Comparison of ENCODE assay signal across 32 cellular contexts in genomic region chr17:79395046-79395445, GRCh38.
"Had no signal": no experiment of that assay in that cellular context is flagged by ENCODE, and none has a peak within 500 bp of the region (broad histone marks: within the 10 kb centered on the region; RNA-seq: fewer than 3 reads in every experiment).

No MANE protein-coding gene starts in this region.

- H3K4me2 ChIP-seq: KMS-11 had no signal

- H3K9ac ChIP-seq: KMS-11 had no signal

- H3K36me3 ChIP-seq: brain microvascular endothelial cell had no signal

- H3K27ac ChIP-seq: brain microvascular endothelial cell, KMS-11, VCaP had no signal

- DNase-seq: activated B cell treated with CpG ODN at 0.5 μM for 24 hours; activated CD4-positive, alpha-beta memory T cell treated with anti-CD3 and anti-CD28 coated beads, Interleukin-2, amount 10 ng/mL, durations not matched to agents 7 days and 5 days; activated CD4-positive, alpha-beta T cell treated with anti-CD3 and anti-CD28 coated beads for 4 hours; activated CD4-positive, CD25-positive, alpha-beta regulatory T cell treated with anti-CD3 and anti-CD28 coated beads, Interleukin-2, amount 50 U/mL, for 72 hours; activated CD8-positive, alpha-beta memory T cell treated with anti-CD3 and anti-CD28 coated beads for 24 hours; activated CD8-positive, alpha-beta memory T cell treated with anti-CD3 and anti-CD28 coated beads, Interleukin-2, amount 10 ng/mL, durations not matched to agents 7 days and 5 days; activated CD8-positive, alpha-beta memory T cell treated with anti-CD3 and anti-CD28 coated beads, Interleukin-2, amount 50 U/mL, for 48 hours; activated effector memory CD4-positive, alpha-beta T cell treated with Interleukin-2 at 50 U/mL for 16 hours; activated naive CD4-positive, alpha-beta T cell treated with anti-CD3 and anti-CD28 coated beads, Interleukin-2, amount 10 ng/mL, durations not matched to agents 7 days and 5 days; activated naive CD8-positive, alpha-beta T cell treated with anti-CD3 and anti-CD28 coated beads for 36 hours; activated T-cell treated with anti-CD3 and anti-CD28 coated beads, Interleukin-2, amount 50 U/mL, for 48 hours; amniotic stem cell; aorta; brain microvascular endothelial cell; central memory CD4-positive, alpha-beta T cell; MM.1S; MV-4-11; NCI-H1105; NCI-H1417 treated with DMSO at 0.1 percent for 48 hours; NCI-H187 treated with DMSO at 0.1 percent for 48 hours; NCI-H2081; NCI-H2227 treated with DMSO at 0.1 percent for 48 hours; NCI-H510A treated with DMSO at 0.1 percent for 48 hours; NCI-H526 treated with DMSO at 0.1 percent for 48 hours; NCI-H774; RPMI8226; SHP77 treated with DMSO at 0.1 percent for 48 hours; T-helper 1 cell; T-helper 2 cell; T-helper 9 cell had no signal
